ENCODE assay signal across 8 cellular contexts in the genomic region with DNA sequence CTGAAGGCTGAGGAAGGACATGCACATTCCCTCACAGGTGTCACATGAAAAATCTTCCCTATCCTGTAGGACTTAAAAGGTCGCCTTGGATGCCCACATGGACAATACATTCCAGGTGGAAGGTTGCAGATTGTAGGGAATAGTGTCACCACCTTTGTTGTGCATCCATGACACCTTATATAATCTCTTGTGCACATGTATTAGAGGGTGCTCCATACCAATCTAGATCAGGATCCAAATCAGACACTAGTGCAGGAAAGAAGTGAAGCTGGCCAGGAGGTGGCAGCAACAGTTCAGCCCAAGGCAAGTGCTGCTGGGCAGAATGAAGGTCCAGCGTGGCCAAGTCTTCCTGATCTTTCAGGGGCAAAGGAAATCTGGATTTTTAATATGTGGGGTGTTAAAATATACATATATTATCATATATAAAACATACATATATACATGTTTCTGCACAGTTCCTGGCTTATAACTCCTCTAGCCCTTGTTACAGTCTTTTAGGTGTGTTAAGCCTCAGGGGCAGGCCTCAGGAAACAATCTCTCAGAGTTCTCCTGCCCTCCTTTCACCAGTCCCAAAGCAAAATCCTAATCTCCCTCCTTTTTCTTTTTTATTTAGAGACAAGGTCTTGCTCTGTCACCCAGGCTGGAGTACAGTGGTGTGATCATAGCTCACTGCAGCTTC. TPM values are rescaled to one million over a fixed set of nuclear protein-coding genes. Genes with fewer than 3 reads are reported as not detected.
DNase-seq lines count a peak whose midpoint lies in the region; ATAC-seq and TF ChIP-seq lines count a peak whose summit lies in the region.

No MANE protein-coding gene starts in this region.

- H3K9me3 ChIP-seq in OCI-LY7 (ENCODE audit: low read length) (no peaks in the 10 kb centered on the region), vagina (no peaks in the 10 kb centered on the region)

- peaks cover 5% of the 10 kb centered on the region for H3K4me1 ChIP-seq in OCI-LY7 (ENCODE audit: insufficient read depth, low read length, poor library complexity, severe bottlenecking)
- no peaks in the 10 kb centered on the region for H3K4me1 ChIP-seq in vagina

- no peaks in the 10 kb centered on the region for H3K27me3 ChIP-seq in vagina

- CTCF ChIA-PET in OCI-LY7 (lab: Charles Lee; ENCODE audit: unreplicated experiment), result interaction anchor here (0.6 to 1.8 kb wide), 3 partner anchors 164 to 326 kb away, joined by 3 to 7 read pairs (median 6); no protein-coding TSS in a partner anchor

- H3K9me2 ChIP-seq in OCI-LY7 (ENCODE audit: insufficient read depth, low read length), result no peaks in the 10 kb centered on the region

- BruUV-seq in OCI-LY7 (replicated peaks; lab: Mats Ljungman, UMichigan), result no TSS peak

- H3K4me3 ChIP-seq in OCI-LY7 (ENCODE audit: low read depth, low read length, poor library complexity, severe bottlenecking), result no peak overlapping the region
- H3K4me3 ChIP-seq in vagina, result no peak overlapping the region

- no peaks in the 10 kb centered on the region for H3K79me2 ChIP-seq in OCI-LY7 (ENCODE audit: insufficient read depth, low read depth, low read length)

- TF ChIP-seq POLR2A in vagina (IDR thresholded peaks at IDR 0.05), result no peak

- peaks cover 5% of the 10 kb centered on the region for H3K4me1 Mint-ChIP-seq in activated T-helper 17 cell treated with anti-CD3 and anti-CD28 coated beads, Interleukin-2, amount 50 U/mL, for 72 hours

- H2AFZ ChIP-seq in OCI-LY7 (ENCODE audit: low read length), result no peak overlapping the region

- H3K9me3 Mint-ChIP-seq in activated T-helper 17 cell treated with anti-CD3 and anti-CD28 coated beads, Interleukin-2, amount 50 U/mL, for 72 hours, result no peaks in the 10 kb centered on the region

- peaks cover 66% of the 10 kb centered on the region for H3K36me3 Mint-ChIP-seq in activated T-helper 17 cell treated with anti-CD3 and anti-CD28 coated beads, Interleukin-2, amount 50 U/mL, for 72 hours (ENCODE audit: low read depth)

- DNase-seq in GM03348 (ENCODE audit: low spot score), result peak; percentile 79
- DNase-seq in OCI-LY7 (ENCODE audit: low spot score), result peak; percentile 68
- peak; percentile 40 for DNase-seq in germinal center (ENCODE audit: low spot score)
- DNase-seq in occipital lobe (lab: John Stamatoyannopoulos, UW), result peak; percentile 64
- DNase-seq in vagina (ENCODE audit: extremely low spot score in 2 of 2), result no peak

- no peaks in the 10 kb centered on the region for H4K20me1 ChIP-seq in OCI-LY7 (ENCODE audit: insufficient read depth, low read length)

- ATAC-seq in HG03460 (IDR thresholded peaks at IDR 0.05; ENCODE audit: unreplicated experiment) (peak; percentile 58), HG03280 (IDR thresholded peaks at IDR 0.05; ENCODE audit: unreplicated experiment) (no peak)
- peak; percentile 76 for ATAC-seq in activated T-helper 17 cell treated with anti-CD3 and anti-CD28 coated beads, Interleukin-2, amount 50 U/mL, for 72 hours (replicated peaks)

- H3K27ac ChIP-seq in OCI-LY7 (ENCODE audit: low read depth, low read length, poor library complexity, severe bottlenecking) (no peak overlapping the region), vagina (no peak overlapping the region)

- H3K27ac Mint-ChIP-seq in activated T-helper 17 cell treated with anti-CD3 and anti-CD28 coated beads, Interleukin-2, amount 50 U/mL, for 72 hours, result peak overlapping the region; percentile 8

- POLR2A ChIA-PET in OCI-LY7 (lab: Charles Lee), result interaction anchor here (0.6 to 1.5 kb wide), 6 partner anchors 8 to 375 kb away, joined by 3 to 5 read pairs (median 3); no protein-coding TSS in a partner anchor

- H3K4me2 ChIP-seq in OCI-LY7 (ENCODE audit: low read length), result no peak overlapping the region

- intact Hi-C loops in OCI-LY7 (cut with micrococcal nuclease; ENCODE audit: unreplicated experiment), result loop anchor here (1.0 to 5.0 kb wide), 4 partner anchors 213 to 327 kb away; no protein-coding TSS in a partner anchor
- intact Hi-C loops in vagina (cut with DNase I), result loop anchor here (10.0 kb wide), 1 partner anchor 269 kb away; no protein-coding TSS in a partner anchor

- TF ChIP-seq CTCF in OCI-LY7 (conservative IDR thresholded peaks at IDR 0.05; ENCODE audit: low read length), result peak; percentile 87
- peak; percentile 13 to 48 (median 23) for TF ChIP-seq CTCF in vagina (IDR thresholded peaks at IDR 0.05)

- no peaks in the 10 kb centered on the region for H3K27me3 Mint-ChIP-seq in activated T-helper 17 cell treated with anti-CD3 and anti-CD28 coated beads, Interleukin-2, amount 50 U/mL, for 72 hours

- no peak overlapping the region for H3K4me3 Mint-ChIP-seq in activated T-helper 17 cell treated with anti-CD3 and anti-CD28 coated beads, Interleukin-2, amount 50 U/mL, for 72 hours

- peaks cover 91% of the 10 kb centered on the region for H3K36me3 ChIP-seq in OCI-LY7 (ENCODE audit: insufficient read depth, low read length)
- H3K36me3 ChIP-seq in vagina, result peaks cover 0 to 41% of the 10 kb centered on the region in 2 donors

RNA-seq across cellular contexts. Expression of a gene that starts 16.6 kb away (rescaled TPM):
- total RNA-seq in OCI-LY7 (2014; rRNA removed; shearing (Covaris generic)), result 37.5 and 68.4 TPM in 2 replicates
- total RNA-seq in OCI-LY7 (2022), result 57.4 and 60.4 TPM in 2 replicates
- total RNA-seq in activated T-helper 17 cell treated with anti-CD3 and anti-CD28 coated beads, Interleukin-2, amount 50 U/mL, for 72 hours, result 10 to 100 TPM; 16.9 to 26.0 TPM
- total RNA-seq in occipital lobe, result 34.9 TPM
- total RNA-seq in vagina, result 18.7 TPM

RNA-seq across cellular contexts. Expression of a gene that starts 16.9 kb away (rescaled TPM):
- 49.4 and 54.4 TPM in 2 replicates for total RNA-seq in OCI-LY7 (2014; rRNA removed; shearing (Covaris generic))
- total RNA-seq in OCI-LY7 (2022) (75.0 and 76.4 TPM in 2 replicates), occipital lobe (47.4 TPM), vagina (16.2 TPM)
- 100 to 1,000 TPM in 1 of 2 donors, 10 to 100 TPM in 1; 41.9 to 146 TPM for total RNA-seq in activated T-helper 17 cell treated with anti-CD3 and anti-CD28 coated beads, Interleukin-2, amount 50 U/mL, for 72 hours

RNA-seq across cellular contexts. Expression of a gene that starts 41.3 kb away (rescaled TPM):
- total RNA-seq in OCI-LY7 (2014; rRNA removed; shearing (Covaris generic)), result 74.9 and 80.1 TPM in 2 replicates
- total RNA-seq in OCI-LY7 (2022) (104 and 110 TPM in 2 replicates), occipital lobe (244 TPM), vagina (184 TPM)
- total RNA-seq in activated T-helper 17 cell treated with anti-CD3 and anti-CD28 coated beads, Interleukin-2, amount 50 U/mL, for 72 hours, result 100 to 1,000 TPM; 127 to 381 TPM

RNA-seq across cellular contexts. Expression of a gene that starts 57.7 kb away (rescaled TPM):
- 14.9 and 28.6 TPM in 2 replicates for total RNA-seq in OCI-LY7 (2014; rRNA removed; shearing (Covaris generic))
- total RNA-seq in OCI-LY7 (2022) (42.3 and 46.1 TPM in 2 replicates), occipital lobe (25.6 TPM), vagina (21.6 TPM)
- 10 to 100 TPM; 58.4 to 59.3 TPM for total RNA-seq in activated T-helper 17 cell treated with anti-CD3 and anti-CD28 coated beads, Interleukin-2, amount 50 U/mL, for 72 hours

Comparison
In these comparisons a context has a peak if more than half of its experiments do, and no peak if none do; other contexts are left out.
1. DNase-seq: peak in GM03348 (single experiment), OCI-LY7 (single experiment), germinal center (single experiment) and occipital lobe (single experiment); none in vagina (0 of 2).